ENCODE assay signal across 1 cellular context in the genomic region with DNA sequence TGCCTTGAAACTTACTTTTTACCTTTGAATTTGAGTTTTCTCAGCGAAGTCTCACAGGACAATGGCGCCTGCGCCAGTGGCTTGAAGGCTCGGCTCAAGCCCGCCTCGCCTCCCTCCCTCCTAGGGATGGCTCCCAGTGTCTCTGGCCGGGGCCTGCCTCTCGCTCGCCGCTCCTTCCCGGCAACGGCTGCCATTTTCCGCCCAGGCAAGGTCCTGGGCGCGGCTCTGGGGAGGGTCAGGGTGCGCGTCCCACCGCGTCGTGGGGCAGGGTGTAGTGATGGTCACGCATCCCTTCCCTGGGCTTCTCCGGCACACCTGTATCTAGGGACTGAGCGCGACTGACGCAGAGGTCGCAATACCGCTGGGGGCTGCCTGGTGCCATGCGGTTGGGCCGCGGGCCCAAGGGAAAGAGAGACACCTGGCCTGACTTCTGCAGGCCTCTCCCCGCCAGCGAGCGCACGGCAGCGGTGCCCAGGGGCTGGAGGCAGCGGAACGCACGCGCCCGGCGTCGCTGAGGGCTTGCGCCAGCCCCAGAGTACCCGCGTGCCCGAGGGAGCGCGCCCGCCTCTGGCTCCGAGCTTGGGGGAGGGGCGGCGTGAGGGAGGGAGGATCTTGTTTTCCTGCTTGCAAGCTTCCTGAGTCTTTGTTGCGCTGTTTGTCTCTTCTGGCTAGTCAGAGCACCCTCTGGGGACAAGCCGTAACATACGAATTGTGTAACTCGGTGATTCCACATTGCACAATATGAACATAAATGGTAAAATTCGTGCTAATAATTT.
TF ChIP-seq lines count a peak whose summit lies in the region.

No MANE protein-coding gene starts in this region.

TF ChIP-seq in H1, 55 proteins besides CTCF, POLR2A, EP300 and RAD21 (continued from another document):
- TF ChIP-seq, protein P1, sequence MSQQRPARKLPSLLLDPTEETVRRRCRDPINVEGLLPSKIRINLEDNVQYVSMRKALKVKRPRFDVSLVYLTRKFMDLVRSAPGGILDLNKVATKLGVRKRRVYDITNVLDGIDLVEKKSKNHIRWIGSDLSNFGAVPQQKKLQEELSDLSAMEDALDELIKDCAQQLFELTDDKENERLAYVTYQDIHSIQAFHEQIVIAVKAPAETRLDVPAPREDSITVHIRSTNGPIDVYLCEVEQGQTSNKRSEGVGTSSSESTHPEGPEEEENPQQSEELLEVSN (IDR thresholded peaks at IDR 0.05): peak; percentile 92
TF ChIP-seq in H1: peak in this region for 22.
